Comparison of ENCODE assay signal across 39 cellular contexts in genomic region chr13:98955336-98955735, GRCh38.
"Had no signal": no experiment of that assay in that cellular context is flagged by ENCODE, and none has a peak within 500 bp of the region (broad histone marks: within the 10 kb centered on the region; RNA-seq: fewer than 3 reads in every experiment).

No MANE protein-coding gene starts in this region.

- H3K27ac ChIP-seq: adrenal gland, ascending aorta, body of pancreas, brain microvascular endothelial cell, breast epithelium, cardiac muscle cell had no signal

- H3K9me3 Mint-ChIP-seq: activated naive CD4-positive, alpha-beta T cell treated with anti-CD3 and anti-CD28 coated beads for 36 hours; activated naive CD4-positive, alpha-beta T cell treated with anti-CD3 and anti-CD28 coated beads, Interleukin-2, amount 10 ng/mL, durations not matched to agents 7 days and 5 days; activated naive CD4-positive, alpha-beta T cell treated with anti-CD3 and anti-CD28 coated beads, Interleukin-2, amount 50 U/mL, for 24 hours; activated naive CD4-positive, alpha-beta T cell treated with anti-CD3 and anti-CD28 coated beads, Interleukin-2, amount 50 U/mL, for 72 hours; activated naive CD8-positive, alpha-beta T cell treated with anti-CD3 and anti-CD28 coated beads for 36 hours; activated naive CD8-positive, alpha-beta T cell treated with anti-CD3 and anti-CD28 coated beads, Interleukin-2, amount 50 U/mL, for 24 hours; activated T-cell treated with anti-CD3 and anti-CD28 coated beads, Interleukin-2, amount 50 U/mL, for 24 hours; activated T-cell treated with anti-CD3 and anti-CD28 coated beads, Interleukin-2, amount 50 U/mL, for 4 hours; activated T-cell treated with anti-CD3 and anti-CD28 coated beads, Interleukin-2, amount 50 U/mL, for 72 hours; activated T-helper 1 cell treated with anti-CD3 and anti-CD28 coated beads, Interleukin-12 subunit alpha, Interleukin-12 subunit beta, Interleukin-2, Interleukin-4 antibody, amounts not matched to agents 30 ng/mL and 10 ng/mL and 1 ng/mL, durations not matched to agents 14 hours and 24 hours and 36 hours; activated T-helper 2 cell treated with anti-CD3 and anti-CD28 coated beads, Interferon-gamma antibody, Interleukin-2, Interleukin-4, amounts not matched to agents 10 μg/mL and 5 μg/mL and 100 μg/mL, durations not matched to agents 14 hours and 24 hours and 36 hours; brain; central memory CD8-positive, alpha-beta T cell had no signal

- H3K27me3 Mint-ChIP-seq: activated naive CD4-positive, alpha-beta T cell treated with anti-CD3 and anti-CD28 coated beads, Interleukin-2, amount 10 ng/mL, durations not matched to agents 7 days and 5 days; activated naive CD4-positive, alpha-beta T cell treated with anti-CD3 and anti-CD28 coated beads, Interleukin-2, amount 50 U/mL, for 24 hours; activated naive CD8-positive, alpha-beta T cell; activated naive CD8-positive, alpha-beta T cell treated with anti-CD3 and anti-CD28 coated beads for 36 hours; activated naive CD8-positive, alpha-beta T cell treated with anti-CD3 and anti-CD28 coated beads, Interleukin-2, amount 10 ng/mL, durations not matched to agents 7 days and 5 days; activated naive CD8-positive, alpha-beta T cell treated with anti-CD3 and anti-CD28 coated beads, Interleukin-2, amount 50 U/mL, for 24 hours; activated T-cell treated with anti-CD3 and anti-CD28 coated beads, Interleukin-2, amount 50 U/mL, for 24 hours; brain; central memory CD8-positive, alpha-beta T cell had no signal

- H3K36me3 ChIP-seq: adrenal gland, brain microvascular endothelial cell, breast epithelium, cardiac muscle cell had no signal

- FAIRE-seq: astrocyte, bronchial epithelial cell had no signal

- H3K9me3 ChIP-seq: adrenal gland, ascending aorta, body of pancreas, breast epithelium had no signal

- H3K27me3 ChIP-seq: adrenal gland, ascending aorta, body of pancreas, brain microvascular endothelial cell, breast epithelium, cardiac muscle cell had no signal

- H3K36me3 Mint-ChIP-seq: brain had no signal

- H3K4me1 ChIP-seq: adrenal gland, ascending aorta, body of pancreas, breast epithelium had no signal

- H3K27ac Mint-ChIP-seq: activated naive CD4-positive, alpha-beta T cell treated with anti-CD3 and anti-CD28 coated beads for 36 hours; activated naive CD4-positive, alpha-beta T cell treated with anti-CD3 and anti-CD28 coated beads, Interleukin-2, amount 10 ng/mL, durations not matched to agents 7 days and 5 days; activated naive CD4-positive, alpha-beta T cell treated with anti-CD3 and anti-CD28 coated beads, Interleukin-2, amount 50 U/mL, for 24 hours; activated naive CD4-positive, alpha-beta T cell treated with anti-CD3 and anti-CD28 coated beads, Interleukin-2, amount 50 U/mL, for 72 hours; activated naive CD8-positive, alpha-beta T cell; activated naive CD8-positive, alpha-beta T cell treated with anti-CD3 and anti-CD28 coated beads for 36 hours; activated naive CD8-positive, alpha-beta T cell treated with anti-CD3 and anti-CD28 coated beads, Interleukin-2, amount 10 ng/mL, durations not matched to agents 7 days and 5 days; activated naive CD8-positive, alpha-beta T cell treated with anti-CD3 and anti-CD28 coated beads, Interleukin-2, amount 50 U/mL, for 24 hours; activated T-cell treated with anti-CD3 and anti-CD28 coated beads, Interleukin-2, amount 50 U/mL, for 24 hours; activated T-cell treated with anti-CD3 and anti-CD28 coated beads, Interleukin-2, amount 50 U/mL, for 72 hours; activated T-helper 1 cell treated with anti-CD3 and anti-CD28 coated beads, Interleukin-12 subunit alpha, Interleukin-12 subunit beta, Interleukin-2, Interleukin-4 antibody, amounts not matched to agents 30 ng/mL and 10 ng/mL and 1 ng/mL, durations not matched to agents 14 hours and 24 hours and 36 hours; activated T-helper 2 cell treated with anti-CD3 and anti-CD28 coated beads, Interferon-gamma antibody, Interleukin-2, Interleukin-4, amounts not matched to agents 10 μg/mL and 5 μg/mL and 100 μg/mL, durations not matched to agents 14 hours and 24 hours and 36 hours; brain had no signal

- H3K4me3 ChIP-seq: adrenal gland, ascending aorta, body of pancreas, breast epithelium, cardiac muscle cell had no signal

- H3K4me3 Mint-ChIP-seq: activated naive CD4-positive, alpha-beta T cell treated with anti-CD3 and anti-CD28 coated beads for 36 hours; activated naive CD4-positive, alpha-beta T cell treated with anti-CD3 and anti-CD28 coated beads, Interleukin-2, amount 10 ng/mL, durations not matched to agents 7 days and 5 days; activated naive CD4-positive, alpha-beta T cell treated with anti-CD3 and anti-CD28 coated beads, Interleukin-2, amount 50 U/mL, for 24 hours; activated naive CD8-positive, alpha-beta T cell; activated naive CD8-positive, alpha-beta T cell treated with anti-CD3 and anti-CD28 coated beads for 36 hours; activated naive CD8-positive, alpha-beta T cell treated with anti-CD3 and anti-CD28 coated beads, Interleukin-2, amount 10 ng/mL, durations not matched to agents 7 days and 5 days; activated naive CD8-positive, alpha-beta T cell treated with anti-CD3 and anti-CD28 coated beads, Interleukin-2, amount 50 U/mL, for 24 hours; activated T-cell treated with anti-CD3 and anti-CD28 coated beads, Interleukin-2, amount 50 U/mL, for 24 hours; activated T-cell treated with anti-CD3 and anti-CD28 coated beads, Interleukin-2, amount 50 U/mL, for 4 hours; activated T-cell treated with anti-CD3 and anti-CD28 coated beads, Interleukin-2, amount 50 U/mL, for 72 hours; activated T-helper 1 cell treated with anti-CD3 and anti-CD28 coated beads, Interleukin-12 subunit alpha, Interleukin-12 subunit beta, Interleukin-2, Interleukin-4 antibody, amounts not matched to agents 30 ng/mL and 10 ng/mL and 1 ng/mL, durations not matched to agents 14 hours and 24 hours and 36 hours; brain; central memory CD8-positive, alpha-beta T cell had no signal

- DNase-seq: activated effector memory CD4-positive, alpha-beta T cell treated with anti-CD3 and anti-CD28 coated beads, Interleukin-2, amount 50 U/mL, for 16 hours; activated effector memory CD4-positive, alpha-beta T cell treated with Interleukin-2 at 50 U/mL for 16 hours; activated gamma-delta T cell; activated gamma-delta T cell treated with Interleukin-2 at 50 U/mL for 16 hours; activated naive CD4-positive, alpha-beta T cell; activated naive CD4-positive, alpha-beta T cell treated with anti-CD3 and anti-CD28 coated beads for 36 hours; activated naive CD4-positive, alpha-beta T cell treated with anti-CD3 and anti-CD28 coated beads, Interleukin-2, amount 10 ng/mL, durations not matched to agents 7 days and 5 days; activated naive CD4-positive, alpha-beta T cell treated with anti-CD3 and anti-CD28 coated beads, Interleukin-2, amount 50 U/mL, for 16 hours; activated naive CD4-positive, alpha-beta T cell treated with Interleukin-2 at 50 U/mL for 16 hours; activated naive CD8-positive, alpha-beta T cell treated with anti-CD3 and anti-CD28 coated beads for 36 hours; activated naive CD8-positive, alpha-beta T cell treated with anti-CD3 and anti-CD28 coated beads, Interleukin-2, amount 10 ng/mL, durations not matched to agents 7 days and 5 days; activated naive CD8-positive, alpha-beta T cell treated with anti-CD3 and anti-CD28 coated beads, Interleukin-2, amount 50 U/mL, for 24 hours; activated T-cell treated with anti-CD3 and anti-CD28 coated beads, Interleukin-2, amount 50 U/mL, for 1 hour; activated T-cell treated with anti-CD3 and anti-CD28 coated beads, Interleukin-2, amount 50 U/mL, for 24 hours; activated T-cell treated with anti-CD3 and anti-CD28 coated beads, Interleukin-2, amount 50 U/mL, for 4 hours; activated T-cell treated with anti-CD3 and anti-CD28 coated beads, Interleukin-2, amount 50 U/mL, for 48 hours; activated T-cell treated with anti-CD3 and anti-CD28 coated beads, Interleukin-2, amount 50 U/mL, for 72 hours; adrenal gland; amniotic stem cell; amygdala; anterior cingulate cortex; aorta; body of pancreas; brain microvascular endothelial cell; caudate nucleus; central memory CD4-positive, alpha-beta T cell; cerebellar nuclear complex had no signal

- ATAC-seq: activated naive CD4-positive, alpha-beta T cell treated with anti-CD3 and anti-CD28 coated beads, Interleukin-2, amount 50 U/mL, for 72 hours; activated naive CD8-positive, alpha-beta T cell treated with anti-CD3 and anti-CD28 coated beads, Interleukin-2, amount 50 U/mL, for 24 hours; activated T-cell treated with anti-CD3 and anti-CD28 coated beads, Interleukin-2, amount 50 U/mL, for 4 hours; activated T-cell treated with anti-CD3 and anti-CD28 coated beads, Interleukin-2, amount 50 U/mL, for 72 hours; body of pancreas had no signal
